Comparison of ENCODE assay signal across 14 cellular contexts in the genomic region with DNA sequence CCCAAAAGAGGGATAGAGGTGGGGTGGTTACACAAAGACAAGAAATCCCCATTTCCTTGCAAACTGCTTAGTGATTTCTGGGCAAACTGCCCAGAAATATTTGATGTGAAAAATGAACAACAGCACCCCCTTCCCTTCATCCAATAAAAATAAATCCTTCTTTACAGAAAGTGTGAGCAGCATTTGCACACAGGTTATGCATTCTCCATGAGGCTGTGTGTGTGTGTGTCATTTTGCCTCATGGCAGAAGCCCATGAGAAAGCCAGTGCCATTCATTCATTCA. TPM values are rescaled to one million over a fixed set of nuclear protein-coding genes. Genes with fewer than 3 reads are reported as not detected.
DNase-seq lines count a peak whose midpoint lies in the region; ATAC-seq and TF ChIP-seq lines count a peak whose summit lies in the region.
"Had no signal": no experiment of that assay in that cellular context is flagged by ENCODE, and none has a peak within 500 bp of the region (broad histone marks: within the 10 kb centered on the region; RNA-seq: fewer than 3 reads in every experiment).

No MANE protein-coding gene starts in this region.

- DNase-seq in Calu3 (peak; percentile 13), M059J (ENCODE audit: low read depth) (peak; percentile 5), RKO (ENCODE audit: low spot score) (peak; percentile 17), foreskin keratinocyte (peak; percentile 45 to 55), AG20443 (ENCODE audit: low spot score) (no peak)
- DNase-seq in stimulated activated naive B cell treated with anti-CD40 and anti-IgM and Interleukin-4, amounts not matched to agents 10 μg/mL and 1 μg/mL and 100 μg/mL, for 72 hours: no peak
- DNase-seq: activated naive CD4-positive, alpha-beta T cell treated with Interleukin-2 at 50 U/mL for 16 hours; CD4-positive, alpha-beta T cell; central memory CD4-positive, alpha-beta T cell; stomach had no signal

- H3K27ac ChIP-seq in foreskin keratinocyte: no peak overlapping the region
- H3K27ac ChIP-seq: SJSA1, stomach had no signal

- TF ChIP-seq CTCF in Calu3 (IDR thresholded peaks at IDR 0.05; ENCODE audit: unreplicated experiment) (no peak), foreskin keratinocyte (conservative IDR thresholded peaks at IDR 0.05) (peak; percentile 62)

- H3K4me1 ChIP-seq in foreskin keratinocyte: peaks cover 14% of the 10 kb centered on the region
- H3K4me1 ChIP-seq: stomach had no signal

- intact Hi-C loops in Calu3 (cut with micrococcal nuclease; ENCODE audit: unreplicated experiment): loop anchor here (1.0 kb wide), 2 partner anchors 131 to 291 kb away; no protein-coding TSS in a partner anchor

- BruUV-seq in Calu3 (replicated peaks; lab: Mats Ljungman, UMichigan): no TSS peak

- H3K4me3 Mint-ChIP-seq in Calu3 (ENCODE audit: low read depth, unreplicated experiment): no peak overlapping the region
- no peak overlapping the region for H3K4me3 Mint-ChIP-seq in activated T-helper 17 cell treated with anti-CD3 and anti-CD28 coated beads, Interleukin-2, amount 50 U/mL, for 72 hours
- H3K4me3 Mint-ChIP-seq in stimulated activated naive B cell treated with anti-CD40 and anti-IgM and Interleukin-4, amounts not matched to agents 10 μg/mL and 1 μg/mL and 100 μg/mL, for 72 hours: no peak overlapping the region
- H3K4me3 Mint-ChIP-seq: CD4-positive, alpha-beta T cell had no signal

- H3K27me3 Mint-ChIP-seq in Calu3 (ENCODE audit: unreplicated experiment): peaks cover 61% of the 10 kb centered on the region
- H3K27me3 Mint-ChIP-seq in activated T-helper 17 cell treated with anti-CD3 and anti-CD28 coated beads, Interleukin-2, amount 50 U/mL, for 72 hours: peaks cover 8% of the 10 kb centered on the region
- peaks cover 11 to 18% of the 10 kb centered on the region in 2 donors for H3K27me3 Mint-ChIP-seq in stimulated activated naive B cell treated with anti-CD40 and anti-IgM and Interleukin-4, amounts not matched to agents 10 μg/mL and 1 μg/mL and 100 μg/mL, for 72 hours

- peaks cover 2% of the 10 kb centered on the region for H3K9me3 Mint-ChIP-seq in Calu3 (ENCODE audit: low read depth, unreplicated experiment)
- no peaks in the 10 kb centered on the region for H3K9me3 Mint-ChIP-seq in activated T-helper 17 cell treated with anti-CD3 and anti-CD28 coated beads, Interleukin-2, amount 50 U/mL, for 72 hours
- peaks cover 0 to 2% of the 10 kb centered on the region in 2 donors for H3K9me3 Mint-ChIP-seq in stimulated activated naive B cell treated with anti-CD40 and anti-IgM and Interleukin-4, amounts not matched to agents 10 μg/mL and 1 μg/mL and 100 μg/mL, for 72 hours
- H3K9me3 Mint-ChIP-seq: CD4-positive, alpha-beta T cell had no signal

- H3K4me1 Mint-ChIP-seq in Calu3 (ENCODE audit: low read depth, unreplicated experiment): no peaks in the 10 kb centered on the region
- no peaks in the 10 kb centered on the region for H3K4me1 Mint-ChIP-seq in activated T-helper 17 cell treated with anti-CD3 and anti-CD28 coated beads, Interleukin-2, amount 50 U/mL, for 72 hours
- no peaks in the 10 kb centered on the region for H3K4me1 Mint-ChIP-seq in stimulated activated naive B cell treated with anti-CD40 and anti-IgM and Interleukin-4, amounts not matched to agents 10 μg/mL and 1 μg/mL and 100 μg/mL, for 72 hours

- no peak overlapping the region for H3K27ac Mint-ChIP-seq in Calu3 (ENCODE audit: unreplicated experiment)
- H3K27ac Mint-ChIP-seq in activated T-helper 17 cell treated with anti-CD3 and anti-CD28 coated beads, Interleukin-2, amount 50 U/mL, for 72 hours: no peak overlapping the region
- H3K27ac Mint-ChIP-seq in stimulated activated naive B cell treated with anti-CD40 and anti-IgM and Interleukin-4, amounts not matched to agents 10 μg/mL and 1 μg/mL and 100 μg/mL, for 72 hours: no peak overlapping the region
- H3K27ac Mint-ChIP-seq: CD4-positive, alpha-beta T cell had no signal

- peaks cover 8% of the 10 kb centered on the region for H3K27me3 ChIP-seq in foreskin keratinocyte
- H3K27me3 ChIP-seq: SJSA1 had no signal

- ATAC-seq in foreskin keratinocyte (no peak), GM21390 (IDR thresholded peaks at IDR 0.05; ENCODE audit: unreplicated experiment) (no peak)
- no peak for ATAC-seq in activated T-helper 17 cell treated with anti-CD3 and anti-CD28 coated beads, Interleukin-2, amount 50 U/mL, for 72 hours (replicated peaks)
- no peak for ATAC-seq in stimulated activated naive B cell treated with anti-CD40 and anti-IgM and Interleukin-4, amounts not matched to agents 10 μg/mL and 1 μg/mL and 100 μg/mL, for 72 hours (replicated peaks)

- CTCF ChIA-PET in Calu3 (lab: Charles Lee): no interaction called here

- no peaks in the 10 kb centered on the region for H3K36me3 Mint-ChIP-seq in Calu3 (ENCODE audit: insufficient read depth, unreplicated experiment)
- no peaks in the 10 kb centered on the region for H3K36me3 Mint-ChIP-seq in activated T-helper 17 cell treated with anti-CD3 and anti-CD28 coated beads, Interleukin-2, amount 50 U/mL, for 72 hours (ENCODE audit: low read depth)
- no peaks in the 10 kb centered on the region for H3K36me3 Mint-ChIP-seq in stimulated activated naive B cell treated with anti-CD40 and anti-IgM and Interleukin-4, amounts not matched to agents 10 μg/mL and 1 μg/mL and 100 μg/mL, for 72 hours

RNA-seq across cellular contexts. Expression of a gene that starts 17.2 kb away (rescaled TPM):
- total RNA-seq in Calu3 (2022) (not detected in 2 replicates), foreskin keratinocyte (0.65 and 0.74 TPM in 2 replicates)
- total RNA-seq in M059J (2014; rRNA removed; shearing (Covaris generic)): 0.52 and 1.1 TPM in 2 replicates
- 0.16 and 0.24 TPM in 2 replicates for polyA plus RNA-seq in foreskin keratinocyte
- not detected for total RNA-seq in activated T-helper 17 cell treated with anti-CD3 and anti-CD28 coated beads, Interleukin-2, amount 50 U/mL, for 72 hours
- total RNA-seq: activated CD8-positive, alpha-beta memory T cell treated with anti-CD3 and anti-CD28 coated beads for 36 hours; CD4-positive, alpha-beta T cell had no signal

Comparison
In these comparisons a context has a peak if more than half of its experiments do, and no peak if none do; other contexts are left out.
1. DNase-seq: peak in Calu3 (single experiment), M059J (single experiment), RKO (single experiment) and foreskin keratinocyte (2 of 2); none in AG20443 (single experiment) and stimulated activated naive B cell treated with anti-CD40 and anti-IgM and Interleukin-4, amounts not matched to agents 10 μg/mL and 1 μg/mL and 100 μg/mL, for 72 hours (single experiment).